In genomic region chr2:43634604-43635306, GRCh38 we compare ENCODE assay signal across 10 cellular contexts. TPM values are rescaled to one million over a fixed set of nuclear protein-coding genes. Genes with fewer than 3 reads are reported as not detected.
DNase-seq lines count a peak whose midpoint lies in the region; ATAC-seq, FAIRE-seq and TF ChIP-seq lines count a peak whose summit lies in the region.
"Had no signal": no experiment of that assay in that cellular context is flagged by ENCODE, and none has a peak within 500 bp of the region (broad histone marks: within the 10 kb centered on the region; RNA-seq: fewer than 3 reads in every experiment).

No MANE protein-coding gene starts in this region.

- H3T11ph ChIP-seq in H9 (ENCODE audit: low read length), result no peak overlapping the region

- no peak overlapping the region for H2BK12ac ChIP-seq in H9 (ENCODE audit: insufficient read length, low read depth, low read length)

- no peak overlapping the region for H3K14ac ChIP-seq in H9 (ENCODE audit: insufficient read depth, low read length)

- FAIRE-seq in urothelium cell line (lab: Jason Lieb, UNC), result no peak

- H3K4me3 ChIP-seq in astrocyte of the cerebellum (ENCODE audit: low read depth, low read length), result no peak overlapping the region
- no peak overlapping the region for H3K4me3 ChIP-seq in gastroesophageal sphincter

- H2BK20ac ChIP-seq in H9 (ENCODE audit: low read depth, low read length, poor library complexity, severe bottlenecking), result no peak overlapping the region

- TF ChIP-seq EP300 in gastroesophageal sphincter (IDR thresholded peaks at IDR 0.05), result no peak

- no peak overlapping the region for H3K27ac ChIP-seq in H9 (ENCODE audit: insufficient read length, low read depth, low read length)
- H3K27ac ChIP-seq in gastroesophageal sphincter, result peak overlapping the region in 1 of 4 donors; percentile 12

- peaks cover 10% of the 10 kb centered on the region for H3K23me2 ChIP-seq in H9 (ENCODE audit: insufficient read length, low read depth, low read length, poor library complexity, severe bottlenecking)

- DNase-seq in Caki2 (ENCODE audit: low read depth) (peak; percentile 91), NCI-H146 (lab: John Stamatoyannopoulos, UW) (peak; percentile 94), astrocyte of the cerebellum (ENCODE audit: low read depth) (peak; percentile 84), mesothelial cell of epicardium (ENCODE audit: low spot score in 2 of 2, unreplicated experiment in 2 of 2) (no peak), H9 (no peak), urothelium cell line (ENCODE audit: low spot score) (no peak)

- no peak overlapping the region for H2AFZ ChIP-seq in H9 (ENCODE audit: low read length)

- H3K36me3 Mint-ChIP-seq in mesothelial cell of epicardium (peaks cover 3% of the 10 kb centered on the region), H9 (ENCODE audit: insufficient read depth in 1 of 3, low read depth in 3 of 3) (peaks cover 0 to 5% (median 0%) of the 10 kb centered on the region in 3 experiments; a peak in 3 of 7 replicates)
- H3K36me3 Mint-ChIP-seq: activated naive CD8-positive, alpha-beta T cell had no signal

- no peak overlapping the region for H3K18ac ChIP-seq in H9 (ENCODE audit: insufficient read length, low read depth, low read length)

- H4K91ac ChIP-seq in H9 (ENCODE audit: insufficient read length, low read depth, low read length), result no peak overlapping the region

- H3K4me1 ChIP-seq in H9 (ENCODE audit: insufficient read depth, low read length) (no peaks in the 10 kb centered on the region), gastroesophageal sphincter (peaks cover 0 to 18% (median 0%) of the 10 kb centered on the region in 3 donors)

- H2BK5ac ChIP-seq in H9 (ENCODE audit: insufficient read length, low read length), result no peak overlapping the region

- no peaks in the 10 kb centered on the region for H4K20me1 ChIP-seq in H9 (ENCODE audit: control insufficient read depth, insufficient read depth, insufficient read length)

- H3K56ac ChIP-seq in H9 (ENCODE audit: insufficient read length, low read depth, low read length), result no peak overlapping the region

- H3K79me2 ChIP-seq in H9 (ENCODE audit: insufficient read depth, low read length), result no peaks in the 10 kb centered on the region

- no peaks in the 10 kb centered on the region for H3K79me1 ChIP-seq in H9 (ENCODE audit: insufficient read depth, low read depth, low read length, poor library complexity, severe bottlenecking)

- H3K27me3 Mint-ChIP-seq in mesothelial cell of epicardium (ENCODE audit: low read depth) (peaks cover 40% of the 10 kb centered on the region), H9 (ENCODE audit: low read depth) (peaks cover 28% of the 10 kb centered on the region)

- peaks cover 41% of the 10 kb centered on the region for H3K4me1 Mint-ChIP-seq in mesothelial cell of epicardium
- H3K4me1 Mint-ChIP-seq in H9, result peaks cover 16 to 19% of the 10 kb centered on the region in 2 experiments

- no CpG with 5 or more reads among the region's 6 CpGs for WGBS in H9 (ENCODE audit: extremely low coverage, insufficient read length, low lambda C conversion rate)
- WGBS in gastroesophageal sphincter (ENCODE audit: low coverage in 1 of 2), 2 donors, result 24 to 26% methylated on average over 5 to 6 of the region's 6 CpGs

- H3K4me2 ChIP-seq in H9 (ENCODE audit: insufficient read depth, insufficient read length, low read length), result no peak overlapping the region

- H2BK15ac ChIP-seq in H9 (ENCODE audit: low read depth, low read length), result no peak overlapping the region

- H3K27ac Mint-ChIP-seq in mesothelial cell of epicardium, result peak overlapping the region; percentile 92
- H3K27ac Mint-ChIP-seq in H9, result no peak overlapping the region
- H3K27ac Mint-ChIP-seq: activated naive CD8-positive, alpha-beta T cell had no signal

- TF ChIP-seq CTCF in astrocyte of the cerebellum (IDR thresholded peaks at IDR 0.05; ENCODE audit: low read depth, low read length, missing control alignments) (no peak), mesothelial cell of epicardium (IDR thresholded peaks at IDR 0.05; ENCODE audit: unreplicated experiment) (no peak), H9 (conservative IDR thresholded peaks at IDR 0.05) (no peak), gastroesophageal sphincter (IDR thresholded peaks at IDR 0.05) (no peak)

- in situ Hi-C loops in Caki2 (cut with HindIII; ENCODE audit: low pct_unique_long_range_greater_than_20kb, low sequenced_read_pairs), result loop anchor here (25.0 kb wide), 1 partner anchor 303 kb away; no protein-coding TSS in a partner anchor
- in situ Hi-C loops in astrocyte of the cerebellum (cut with HindIII; ENCODE audit: low sequenced_read_pairs), result no loop called here

- H3K4me3 Mint-ChIP-seq in mesothelial cell of epicardium (peak overlapping the region; percentile 36), H9 (no peak overlapping the region)

- H2AK5ac ChIP-seq in H9 (ENCODE audit: insufficient read length, low read length), result no peak overlapping the region

- H4K5ac ChIP-seq in H9 (ENCODE audit: insufficient read length, low read depth, low read length), result no peak overlapping the region

- no peak overlapping the region for H4K8ac ChIP-seq in H9 (replicated peaks; ENCODE audit: insufficient read length, low read depth, low read length)

- no peaks in the 10 kb centered on the region; the same call in 1 of the 2 replicates for H3K27me3 ChIP-seq in H9 (ENCODE audit: insufficient read depth, low read length)
- peaks cover 11% of the 10 kb centered on the region for H3K27me3 ChIP-seq in gastroesophageal sphincter

- no peak overlapping the region for H3K9ac ChIP-seq in H9 (ENCODE audit: extremely low read depth, insufficient read length, low read length)

- no peak overlapping the region for H3K23ac ChIP-seq in H9 (ENCODE audit: insufficient read length, low read depth, low read length)

- H3K9me3 ChIP-seq in H9 (ENCODE audit: control insufficient read depth, low read depth, low read length), result no peaks in the 10 kb centered on the region
- H3K9me3 ChIP-seq in gastroesophageal sphincter, result no peaks in the 10 kb centered on the region

- no peak for TF ChIP-seq POLR2A in gastroesophageal sphincter (IDR thresholded peaks at IDR 0.05)

- no peaks in the 10 kb centered on the region for H3K36me3 ChIP-seq in gastroesophageal sphincter

- no peak overlapping the region for H2BK120ac ChIP-seq in H9 (ENCODE audit: low read depth, low read length, poor library complexity, severe bottlenecking)

- H3K9me3 Mint-ChIP-seq in mesothelial cell of epicardium (peaks cover 3% of the 10 kb centered on the region), H9 (peaks cover 4 to 6% of the 10 kb centered on the region in 2 experiments; a peak in 4 of 5 replicates)

- H3K4ac ChIP-seq in H9 (ENCODE audit: low read depth, low read length), result no peak overlapping the region

- ATAC-seq in GM18517 (IDR thresholded peaks at IDR 0.05; ENCODE audit: unreplicated experiment) (no peak), gastroesophageal sphincter (no peak)

RNA-seq across cellular contexts. Expression of gene PLEKHH2, which starts 2.3 kb away (rescaled TPM):
- 7.5 and 8.0 TPM in 2 replicates for total RNA-seq in Caki2 (2014; rRNA removed; shearing (Covaris generic); ENCODE audit: low replicate concordance)
- total RNA-seq in mesothelial cell of epicardium (11.3 to 12.0 TPM (median 11.8 TPM) in 3 replicates), H9 (2021) (2.5 and 3.1 TPM in 2 replicates), gastroesophageal sphincter (10 to 100 TPM; 18.9 to 37.4 (median 25.1) TPM)

RNA-seq across cellular contexts. Expression of gene THADA, which starts 38.9 kb away (rescaled TPM):
- total RNA-seq in Caki2 (2014; rRNA removed; shearing (Covaris generic); ENCODE audit: low replicate concordance), result 15.4 and 30.0 TPM in 2 replicates
- total RNA-seq in mesothelial cell of epicardium (28.5 to 33.6 TPM (median 29.7 TPM) in 3 replicates), H9 (2021) (20.0 and 20.1 TPM in 2 replicates), gastroesophageal sphincter (10 to 100 TPM; 19.7 to 34.4 (median 22.3) TPM)

RNA-seq across cellular contexts. Expression of gene C1GALT1C1L, which starts 41.5 kb away (rescaled TPM):
- 3.0 and 4.1 TPM in 2 replicates for total RNA-seq in Caki2 (2014; rRNA removed; shearing (Covaris generic); ENCODE audit: low replicate concordance)
- total RNA-seq in mesothelial cell of epicardium, result 0.29 to 0.38 TPM (median 0.38 TPM) in 3 replicates
- not detected in 2 replicates for total RNA-seq in H9 (2021)
- 1 to 10 TPM in 3 of 4 donors, under 1 TPM in 1; 0.78 to 1.6 (median 1.4) TPM for total RNA-seq in gastroesophageal sphincter
- total RNA-seq: temporal lobe had no signal

Comparison
In these comparisons a context has a peak if more than half of its experiments do, and no peak if none do; other contexts are left out.
1. DNase-seq: peak in Caki2 (single experiment), NCI-H146 (single experiment) and astrocyte of the cerebellum (single experiment); none in mesothelial cell of epicardium (0 of 2), H9 (single experiment) and urothelium cell line (single experiment).